1 cellular context compared by ENCODE assay signal in genomic region chrX:102650903-102651241, GRCh38.
TF ChIP-seq lines count a peak whose summit lies in the region.

No MANE protein-coding gene starts in this region.

TF ChIP-seq in GM23338, 12 proteins besides CTCF, POLR2A, EP300 and RAD21 (continued from another document):
- TF ChIP-seq ETS1 (IDR thresholded peaks at IDR 0.05) (no peak), CREB1 (CRISPR knock-in tag; IDR thresholded peaks at IDR 0.05; ENCODE audit: low read depth) (no peak), NANOG (IDR thresholded peaks at IDR 0.05; ENCODE audit: borderline replicate concordance) (no peak), STAT1 (IDR thresholded peaks at IDR 0.05; ENCODE audit: unreplicated experiment) (no peak), ZNF114 (CRISPR knock-in tag; IDR thresholded peaks at IDR 0.05) (no peak), JUNB (IDR thresholded peaks at IDR 0.05; ENCODE audit: unreplicated experiment) (no peak), REST (IDR thresholded peaks at IDR 0.05; ENCODE audit: unreplicated experiment) (no peak), EZH2phosphoT487 (IDR thresholded peaks at IDR 0.05; ENCODE audit: unreplicated experiment) (no peak)
